In the genomic region with DNA sequence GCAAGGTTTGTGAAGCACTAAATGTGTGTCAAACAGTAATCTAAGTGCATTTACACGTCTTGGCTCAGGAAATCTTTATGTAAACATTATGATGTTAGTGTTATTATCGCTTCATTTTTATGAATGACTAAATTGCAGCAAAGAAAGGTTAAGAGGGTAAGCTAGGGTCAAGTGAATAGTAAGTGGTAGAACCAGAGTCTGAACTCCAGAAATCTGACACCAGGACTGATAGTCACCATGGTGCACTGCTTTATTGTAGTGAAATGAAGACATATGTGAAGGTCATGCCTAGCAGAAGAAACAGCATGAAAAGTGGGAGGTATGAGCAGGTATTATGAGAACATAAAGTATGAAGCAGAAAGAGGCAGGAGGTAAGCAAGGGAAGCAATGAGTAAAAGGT, we compare ENCODE assay signal across 16 cellular contexts.
A peak's percentile ranks its signal among the peaks of the same experiment; 100 is the strongest.
DNase-seq lines count a peak whose midpoint lies in the region; ATAC-seq and TF ChIP-seq lines count a peak whose summit lies in the region.
"Had no signal": no experiment of that assay in that cellular context is flagged by ENCODE, and none has a peak within 500 bp of the region (broad histone marks: within the 10 kb centered on the region; RNA-seq: fewer than 3 reads in every experiment).

No MANE protein-coding gene starts in this region.

- no peaks in the 10 kb centered on the region for H3K27me3 Mint-ChIP-seq in type B pancreatic cell
- no peaks in the 10 kb centered on the region for H3K27me3 Mint-ChIP-seq in activated T-helper 2 cell treated with anti-CD3 and anti-CD28 coated beads, Interferon-gamma antibody, Interleukin-2, Interleukin-4, amounts not matched to agents 10 μg/mL and 5 μg/mL and 100 μg/mL, durations not matched to agents 14 hours and 24 hours and 36 hours (ENCODE audit: low read depth)

- DNase-seq in Right ventricle myocardium superior (no peak), heart right ventricle (no peak), NCI-H510A (lab: John Stamatoyannopoulos, UW) (peak; percentile 5), hepatocyte (ENCODE audit: low spot score) (peak; percentile 10), type B pancreatic cell (ENCODE audit: extremely low spot score, unreplicated experiment) (no peak), GM10248 (ENCODE audit: extremely low spot score) (no peak), HCEC 1CT (no peak)
- no peak for DNase-seq in activated T-helper 2 cell treated with anti-CD3 and anti-CD28 coated beads, Interferon-gamma antibody, Interleukin-2, Interleukin-4, amounts not matched to agents 10 μg/mL and 5 μg/mL and 100 μg/mL, durations not matched to agents 14 hours and 24 hours and 36 hours (ENCODE audit: low spot score)
- DNase-seq: 8988T, DMS 273 treated with DMSO at 0.1 percent for 48 hours, EL, IMR-90, NCI-H226, NCI-H82 had no signal

- no peaks in the 10 kb centered on the region for H3K4me1 ChIP-seq in heart right ventricle
- peaks cover 13% of the 10 kb centered on the region for H3K4me1 ChIP-seq in hepatocyte (ENCODE audit: insufficient read depth)
- H3K4me1 ChIP-seq: BLaER1 treated with 17β-estradiol and CSF1 and Interleukin-3, amounts not matched to agents 10 nM and 100 nM; HAP-1 had no signal

- ATAC-seq in Right ventricle myocardium superior (ENCODE audit: poor library complexity) (peak; percentile 39), heart right ventricle (no peak)

- H3K27ac ChIP-seq in heart right ventricle (no peak overlapping the region), hepatocyte (no peak overlapping the region)
- H3K27ac ChIP-seq: BLaER1 treated with 17β-estradiol and CSF1 and Interleukin-3, amounts not matched to agents 10 nM and 100 nM had no signal

- H3K9me2 ChIP-seq in hepatocyte (replicated peaks; ENCODE audit: insufficient read depth) = no peaks in the 10 kb centered on the region

- no peaks in the 10 kb centered on the region for H3K36me3 Mint-ChIP-seq in type B pancreatic cell
- H3K36me3 Mint-ChIP-seq in activated T-helper 2 cell treated with anti-CD3 and anti-CD28 coated beads, Interferon-gamma antibody, Interleukin-2, Interleukin-4, amounts not matched to agents 10 μg/mL and 5 μg/mL and 100 μg/mL, durations not matched to agents 14 hours and 24 hours and 36 hours (ENCODE audit: low read depth) = no peaks in the 10 kb centered on the region

- POLR2A ChIA-PET in GM10248 (lab: Yijun Ruan, JAX) = no interaction called here

- H3K27ac Mint-ChIP-seq in type B pancreatic cell = no peak overlapping the region
- no peak overlapping the region for H3K27ac Mint-ChIP-seq in activated T-helper 2 cell treated with anti-CD3 and anti-CD28 coated beads, Interferon-gamma antibody, Interleukin-2, Interleukin-4, amounts not matched to agents 10 μg/mL and 5 μg/mL and 100 μg/mL, durations not matched to agents 14 hours and 24 hours and 36 hours

- H3K36me3 ChIP-seq in heart right ventricle (no peaks in the 10 kb centered on the region), hepatocyte (replicated peaks; ENCODE audit: insufficient read depth, low read depth) (no peaks in the 10 kb centered on the region)
- H3K36me3 ChIP-seq: BLaER1 treated with 17β-estradiol and CSF1 and Interleukin-3, amounts not matched to agents 10 nM and 100 nM; HAP-1 had no signal

- intact Hi-C loops in Right ventricle myocardium superior (cut with DNase I) = no loop called here
- intact Hi-C loops in heart right ventricle (cut with DNase I) = no loop called here
- intact Hi-C loops in activated T-helper 2 cell treated with anti-CD3 and anti-CD28 coated beads, Interferon-gamma antibody, Interleukin-2, Interleukin-4, amounts not matched to agents 10 μg/mL and 5 μg/mL and 100 μg/mL, durations not matched to agents 14 hours and 24 hours and 36 hours (cut with micrococcal nuclease) = no loop called here

- H4K20me1 ChIP-seq in hepatocyte (ENCODE audit: insufficient read depth, poor library complexity, severe bottlenecking) = no peaks in the 10 kb centered on the region
- H4K20me1 ChIP-seq: BLaER1 treated with 17β-estradiol and CSF1 and Interleukin-3, amounts not matched to agents 10 nM and 100 nM had no signal

- H3K4me1 Mint-ChIP-seq in type B pancreatic cell (ENCODE audit: unreplicated experiment) = peaks cover 18% of the 10 kb centered on the region
- no peaks in the 10 kb centered on the region for H3K4me1 Mint-ChIP-seq in activated T-helper 2 cell treated with anti-CD3 and anti-CD28 coated beads, Interferon-gamma antibody, Interleukin-2, Interleukin-4, amounts not matched to agents 10 μg/mL and 5 μg/mL and 100 μg/mL, durations not matched to agents 14 hours and 24 hours and 36 hours (ENCODE audit: low read depth)

- CTCF ChIA-PET in GM10248 (lab: Yijun Ruan, JAX) = no interaction called here

- no peaks in the 10 kb centered on the region for H3K79me2 ChIP-seq in hepatocyte

- no peaks in the 10 kb centered on the region for H3K9me3 Mint-ChIP-seq in type B pancreatic cell
- peaks cover 19% of the 10 kb centered on the region for H3K9me3 Mint-ChIP-seq in activated T-helper 2 cell treated with anti-CD3 and anti-CD28 coated beads, Interferon-gamma antibody, Interleukin-2, Interleukin-4, amounts not matched to agents 10 μg/mL and 5 μg/mL and 100 μg/mL, durations not matched to agents 14 hours and 24 hours and 36 hours

- H3K4me3 ChIP-seq in heart right ventricle (no peak overlapping the region), hepatocyte (no peak overlapping the region)
- H3K4me3 ChIP-seq: BLaER1 treated with 17β-estradiol and CSF1 and Interleukin-3, amounts not matched to agents 10 nM and 100 nM; HAP-1 had no signal

- WGBS in heart right ventricle, 2 donors = 28 to 33% methylated on average over 2 of the region's 2 CpGs
- 16% methylated on average over 2 of the region's 2 CpGs for WGBS in hepatocyte (ENCODE audit: low lambda C conversion rate, missing lambda C conversion rate)

- no peak overlapping the region for H3K4me2 ChIP-seq in hepatocyte
- H3K4me2 ChIP-seq: BLaER1 treated with 17β-estradiol and CSF1 and Interleukin-3, amounts not matched to agents 10 nM and 100 nM had no signal

- no peak for TF ChIP-seq CTCF in heart right ventricle (IDR thresholded peaks at IDR 0.05)
- no peak for TF ChIP-seq CTCF in hepatocyte (IDR thresholded peaks at IDR 0.05; ENCODE audit: poor library complexity)
- TF ChIP-seq CTCF in type B pancreatic cell (conservative IDR thresholded peaks at IDR 0.05) = no peak
- no peak for TF ChIP-seq CTCF in GM10248 (IDR thresholded peaks at IDR 0.05; ENCODE audit: control extremely low read depth, extremely low read depth, low read depth, missing control alignments)

- H2AFZ ChIP-seq in hepatocyte = no peak overlapping the region

- H3K27me3 ChIP-seq in heart right ventricle (no peaks in the 10 kb centered on the region), hepatocyte (no peaks in the 10 kb centered on the region)
- H3K27me3 ChIP-seq: BLaER1 treated with 17β-estradiol and CSF1 and Interleukin-3, amounts not matched to agents 10 nM and 100 nM had no signal

- peaks cover 0 to 4% (median 0%) of the 10 kb centered on the region in 11 donors for H3K9me3 ChIP-seq in heart right ventricle
- no peaks in the 10 kb centered on the region for H3K9me3 ChIP-seq in hepatocyte (ENCODE audit: low read depth)
- H3K9me3 ChIP-seq: HAP-1 had no signal

- H3K4me3 Mint-ChIP-seq in type B pancreatic cell = peak overlapping the region; percentile 26
- no peak overlapping the region for H3K4me3 Mint-ChIP-seq in activated T-helper 2 cell treated with anti-CD3 and anti-CD28 coated beads, Interferon-gamma antibody, Interleukin-2, Interleukin-4, amounts not matched to agents 10 μg/mL and 5 μg/mL and 100 μg/mL, durations not matched to agents 14 hours and 24 hours and 36 hours (ENCODE audit: low read depth)

Comparison
In these comparisons a context has a peak if more than half of its experiments do, and no peak if none do; other contexts are left out.
1. DNase-seq: peak in NCI-H510A (single experiment) and hepatocyte (single experiment); none in Right ventricle myocardium superior (single experiment), heart right ventricle (0 of 2), type B pancreatic cell (single experiment), activated T-helper 2 cell treated with anti-CD3 and anti-CD28 coated beads, Interferon-gamma antibody, Interleukin-2, Interleukin-4, amounts not matched to agents 10 μg/mL and 5 μg/mL and 100 μg/mL, durations not matched to agents 14 hours and 24 hours and 36 hours (single experiment), GM10248 (single experiment) and HCEC 1CT (single experiment).